9 cellular contexts compared by ENCODE assay signal in the genomic region with DNA sequence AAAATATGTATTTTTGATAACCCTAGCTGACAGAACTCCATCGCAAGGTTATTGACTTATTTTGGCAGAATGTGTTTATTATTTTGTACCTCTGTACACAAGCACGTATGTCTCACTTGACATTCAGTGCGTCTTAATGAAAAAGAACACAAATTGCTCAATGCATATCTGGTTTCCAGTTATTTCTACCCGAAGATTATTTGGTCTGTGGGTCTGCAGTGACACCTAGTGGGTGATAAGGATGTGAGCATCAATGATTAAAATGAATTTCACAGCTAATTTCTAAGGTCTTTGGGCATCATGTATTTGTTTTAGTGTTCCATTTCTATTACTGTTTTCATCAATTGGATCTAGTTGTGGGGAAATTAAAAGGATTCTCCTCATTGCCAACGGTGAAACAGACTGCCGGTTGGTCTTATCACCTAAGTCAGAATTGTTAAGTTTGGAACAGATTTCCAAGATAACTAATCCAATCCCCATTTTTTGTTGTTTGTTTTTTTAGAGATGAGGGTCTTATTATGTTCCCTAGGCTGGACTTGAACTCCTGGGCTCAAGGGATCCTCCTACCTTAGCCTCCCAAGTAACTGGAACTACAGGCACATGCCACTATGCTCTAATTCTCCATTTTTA. TPM values are rescaled to one million over a fixed set of nuclear protein-coding genes. Genes with fewer than 3 reads are reported as not detected.
DNase-seq lines count a peak whose midpoint lies in the region; ATAC-seq and TF ChIP-seq lines count a peak whose summit lies in the region.
"Had no signal": no experiment of that assay in that cellular context is flagged by ENCODE, and none has a peak within 500 bp of the region (broad histone marks: within the 10 kb centered on the region; RNA-seq: fewer than 3 reads in every experiment).

No MANE protein-coding gene starts in this region.

- no peaks in the 10 kb centered on the region for H3K9me3 ChIP-seq in parathyroid adenoma (ENCODE audit: control insufficient read depth, low read length)

- H2AFZ ChIP-seq in parathyroid adenoma: no peak overlapping the region

- H3K27ac Mint-ChIP-seq in activated T-cell treated with anti-CD3 and anti-CD28 coated beads, Interleukin-2, amount 50 U/mL, for 72 hours: no peak overlapping the region

- no peaks in the 10 kb centered on the region for H3K4me1 ChIP-seq in parathyroid adenoma

- H3K36me3 ChIP-seq in H7 (replicated peaks; ENCODE audit: control insufficient read depth, insufficient read depth, low read length) (peaks cover 13% of the 10 kb centered on the region), parathyroid adenoma (ENCODE audit: control insufficient read depth, insufficient read depth, low read length) (no peaks in the 10 kb centered on the region)

- peak; percentile 32 to 52 for ATAC-seq in activated T-cell treated with anti-CD3 and anti-CD28 coated beads, Interleukin-2, amount 50 U/mL, for 72 hours (replicated peaks in 1 of 2)

- no peaks in the 10 kb centered on the region for H3K9me3 Mint-ChIP-seq in activated T-cell treated with anti-CD3 and anti-CD28 coated beads, Interleukin-2, amount 50 U/mL, for 72 hours
- H3K9me3 Mint-ChIP-seq: IgD-negative memory B cell had no signal

- H3K4me3 ChIP-seq in H7 (ENCODE audit: insufficient read depth, low read depth, low read length) (no peak overlapping the region), parathyroid adenoma (ENCODE audit: low read depth, low read length) (no peak overlapping the region)

- H3K27me3 ChIP-seq in H7 (ENCODE audit: control insufficient read depth, insufficient read depth, low read length) (no peaks in the 10 kb centered on the region), parathyroid adenoma (ENCODE audit: control insufficient read depth, insufficient read depth, low read length) (no peaks in the 10 kb centered on the region)

- no peaks in the 10 kb centered on the region for H3K27me3 Mint-ChIP-seq in activated T-cell treated with anti-CD3 and anti-CD28 coated beads, Interleukin-2, amount 50 U/mL, for 72 hours (ENCODE audit: low read depth)
- H3K27me3 Mint-ChIP-seq: IgD-negative memory B cell had no signal

- no peaks in the 10 kb centered on the region for H3K79me2 ChIP-seq in parathyroid adenoma

- no peak overlapping the region for H3K4me3 Mint-ChIP-seq in activated T-cell treated with anti-CD3 and anti-CD28 coated beads, Interleukin-2, amount 50 U/mL, for 72 hours
- H3K4me3 Mint-ChIP-seq: IgD-negative memory B cell had no signal

- peaks cover 0 to 10% of the 10 kb centered on the region in 2 donors for H3K36me3 Mint-ChIP-seq in activated T-cell treated with anti-CD3 and anti-CD28 coated beads, Interleukin-2, amount 50 U/mL, for 72 hours (ENCODE audit: insufficient read depth in 2 of 2)

- peaks cover 5% of the 10 kb centered on the region for H3K4me1 Mint-ChIP-seq in activated T-cell treated with anti-CD3 and anti-CD28 coated beads, Interleukin-2, amount 50 U/mL, for 72 hours (ENCODE audit: low read depth)

- DNase-seq in CD1c-positive myeloid dendritic cell (ENCODE audit: extremely low spot score) (peak; percentile 77), H7 (peak; percentile 53), NCI-H748 treated with DMSO at 0.1 percent for 48 hours (lab: John Stamatoyannopoulos, UW) (peak; percentile 54), fibroblast of the conjunctiva (ENCODE audit: low read depth) (peak; percentile 64), occipital lobe (lab: John Stamatoyannopoulos, UW) (no peak), 8988T (no peak)
- peak; percentile 33 to 47 for DNase-seq in activated T-cell treated with anti-CD3 and anti-CD28 coated beads, Interleukin-2, amount 50 U/mL, for 72 hours

- peak; percentile 70 for TF ChIP-seq CTCF in parathyroid adenoma (IDR thresholded peaks at IDR 0.05)

- no peak overlapping the region for H3K27ac ChIP-seq in parathyroid adenoma

- H3K4me2 ChIP-seq in parathyroid adenoma (ENCODE audit: low read length): no peak overlapping the region

- H3K9ac ChIP-seq in parathyroid adenoma: no peak overlapping the region

RNA-seq across cellular contexts. Expression of a gene that starts 13.9 kb away (rescaled TPM):
- total RNA-seq in H7 (2014; rRNA removed; shearing (Covaris generic)): 39.3 and 39.4 TPM in 2 replicates
- total RNA-seq in activated T-cell treated with anti-CD3 and anti-CD28 coated beads, Interleukin-2, amount 50 U/mL, for 72 hours: 10 to 100 TPM; 13.3 to 15.8 TPM
- 22.6 TPM for total RNA-seq in occipital lobe

RNA-seq across cellular contexts. Expression of a gene that starts 30.4 kb away (rescaled TPM):
- total RNA-seq in H7 (2014; rRNA removed; shearing (Covaris generic)): 0.83 and 1.1 TPM in 2 replicates
- 1 to 10 TPM; 3.9 to 4.3 TPM for total RNA-seq in activated T-cell treated with anti-CD3 and anti-CD28 coated beads, Interleukin-2, amount 50 U/mL, for 72 hours
- 0.94 TPM for total RNA-seq in occipital lobe

Comparison
In these comparisons a context has a peak if more than half of its experiments do, and no peak if none do; other contexts are left out.
1. DNase-seq: peak in CD1c-positive myeloid dendritic cell (single experiment), H7 (single experiment), NCI-H748 treated with DMSO at 0.1 percent for 48 hours (single experiment), activated T-cell treated with anti-CD3 and anti-CD28 coated beads, Interleukin-2, amount 50 U/mL, for 72 hours (2 of 2) and fibroblast of the conjunctiva (single experiment); none in occipital lobe (single experiment) and 8988T (single experiment).